ENCODE assay signal across 8 cellular contexts in the genomic region with DNA sequence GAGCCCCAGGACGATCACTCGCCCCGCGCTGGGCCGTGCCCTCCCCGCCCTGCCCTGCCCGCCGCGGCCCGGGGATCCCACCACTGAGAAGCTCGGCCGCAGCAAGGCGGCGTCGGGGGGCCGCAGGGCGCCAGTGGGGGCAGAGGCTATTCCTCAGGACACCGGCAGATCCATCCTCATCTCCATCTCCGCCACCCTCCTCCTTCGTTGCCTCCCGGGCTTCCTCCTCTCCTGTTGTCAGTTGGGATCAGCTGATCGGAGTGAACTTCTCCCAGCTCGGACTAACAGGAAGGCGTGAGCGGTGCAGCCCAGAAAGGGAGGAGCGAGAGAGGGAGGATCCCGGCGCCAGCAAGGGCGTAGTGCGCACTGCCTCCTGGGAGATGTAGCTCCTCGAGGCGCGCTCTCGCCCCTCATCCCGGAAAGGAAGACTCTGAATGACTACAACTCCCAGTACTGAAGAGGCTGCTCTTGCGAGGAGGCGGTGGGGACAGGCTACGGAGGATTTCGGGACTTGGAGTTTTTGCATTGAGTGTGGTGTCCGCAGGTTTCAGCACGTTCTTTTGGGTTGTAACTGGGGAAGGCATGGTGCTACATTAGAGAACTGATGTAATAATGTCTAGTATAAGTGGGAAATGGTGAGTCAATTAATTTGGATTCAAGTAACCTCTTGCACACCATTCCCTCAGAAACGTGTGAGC. TPM values are rescaled to one million over a fixed set of nuclear protein-coding genes. Genes with fewer than 3 reads are reported as not detected.
A peak's percentile ranks its signal among the peaks of the same experiment; 100 is the strongest.
DNase-seq lines count a peak whose midpoint lies in the region; ATAC-seq lines count a peak whose summit lies in the region.

A gene with protein sequence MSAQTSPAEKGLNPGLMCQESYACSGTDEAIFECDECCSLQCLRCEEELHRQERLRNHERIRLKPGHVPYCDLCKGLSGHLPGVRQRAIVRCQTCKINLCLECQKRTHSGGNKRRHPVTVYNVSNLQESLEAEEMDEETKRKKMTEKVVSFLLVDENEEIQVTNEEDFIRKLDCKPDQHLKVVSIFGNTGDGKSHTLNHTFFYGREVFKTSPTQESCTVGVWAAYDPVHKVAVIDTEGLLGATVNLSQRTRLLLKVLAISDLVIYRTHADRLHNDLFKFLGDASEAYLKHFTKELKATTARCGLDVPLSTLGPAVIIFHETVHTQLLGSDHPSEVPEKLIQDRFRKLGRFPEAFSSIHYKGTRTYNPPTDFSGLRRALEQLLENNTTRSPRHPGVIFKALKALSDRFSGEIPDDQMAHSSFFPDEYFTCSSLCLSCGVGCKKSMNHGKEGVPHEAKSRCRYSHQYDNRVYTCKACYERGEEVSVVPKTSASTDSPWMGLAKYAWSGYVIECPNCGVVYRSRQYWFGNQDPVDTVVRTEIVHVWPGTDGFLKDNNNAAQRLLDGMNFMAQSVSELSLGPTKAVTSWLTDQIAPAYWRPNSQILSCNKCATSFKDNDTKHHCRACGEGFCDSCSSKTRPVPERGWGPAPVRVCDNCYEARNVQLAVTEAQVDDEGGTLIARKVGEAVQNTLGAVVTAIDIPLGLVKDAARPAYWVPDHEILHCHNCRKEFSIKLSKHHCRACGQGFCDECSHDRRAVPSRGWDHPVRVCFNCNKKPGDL (minus strand): TSS at position 262 of the 698 bp plus-strand sequence. CDS start 2,598 bp downstream, outside the sequence.

- peak within 1 kb of the TSS; percentile 90 for H3K4me3 ChIP-seq in GM23248

- peak within 1 kb of the TSS; percentile 85 to 99 (median 98) for H3K4me3 Mint-ChIP-seq in naive B cell
- peak within 1 kb of the TSS; percentile 85 for H3K4me3 Mint-ChIP-seq in stimulated activated memory B cell treated with anti-CD40 and anti-IgM and Interleukin-4, amounts not matched to agents 10 μg/mL and 1 μg/mL and 100 μg/mL, for 72 hours

- no peaks in the 10 kb centered on the region for H3K9me3 Mint-ChIP-seq in naive B cell
- H3K9me3 Mint-ChIP-seq in stimulated activated memory B cell treated with anti-CD40 and anti-IgM and Interleukin-4, amounts not matched to agents 10 μg/mL and 1 μg/mL and 100 μg/mL, for 72 hours: no peaks in the 10 kb centered on the region

- H3K9me3 ChIP-seq in GM23248 (ENCODE audit: low read depth): no peaks in the 10 kb centered on the region

- no peaks in the 10 kb centered on the region for H3K27me3 Mint-ChIP-seq in naive B cell
- no peaks in the 10 kb centered on the region for H3K27me3 Mint-ChIP-seq in stimulated activated memory B cell treated with anti-CD40 and anti-IgM and Interleukin-4, amounts not matched to agents 10 μg/mL and 1 μg/mL and 100 μg/mL, for 72 hours

- 0 to 1% methylated on average over 31 to 42 of the region's 42 CpGs for WGBS in GM23248 (ENCODE audit: low coverage in 1 of 2, low lambda C conversion rate in 2 of 2, missing lambda C conversion rate in 2 of 2), 2 experiments

- H4K20me1 ChIP-seq in GM23248 (ENCODE audit: insufficient read depth): no peaks in the 10 kb centered on the region

- peak within 1 kb of the TSS; percentile 76 for H3K27ac ChIP-seq in GM23248

- H3K79me2 ChIP-seq in GM23248 (ENCODE audit: insufficient read depth): peaks cover 43% of the 10 kb centered on the region

- no peaks in the 10 kb centered on the region for H3K9me2 ChIP-seq in GM23248 (ENCODE audit: insufficient read depth)

- peak within 1 kb of the TSS; percentile 75 to 97 (median 91) for H3K27ac Mint-ChIP-seq in naive B cell
- peak within 1 kb of the TSS; percentile 52 for H3K27ac Mint-ChIP-seq in stimulated activated memory B cell treated with anti-CD40 and anti-IgM and Interleukin-4, amounts not matched to agents 10 μg/mL and 1 μg/mL and 100 μg/mL, for 72 hours

- peak within 1 kb of the TSS; percentile 99 for H3K4me2 ChIP-seq in GM23248 (ENCODE audit: unreplicated experiment)

- peaks cover 17% of the 10 kb centered on the region; the same call in 1 of the 2 replicates for H3K4me1 ChIP-seq in GM23248 (ENCODE audit: insufficient read depth)

- in situ Hi-C loops in GM23248 (cut with MboI): no loop called here

- ATAC-seq in naive B cell (ENCODE audit: low read depth in 2 of 2): peak; percentile 97
- peak; percentile 100 for ATAC-seq in stimulated activated memory B cell treated with anti-CD40 and anti-IgM and Interleukin-4, amounts not matched to agents 10 μg/mL and 1 μg/mL and 100 μg/mL, for 72 hours

- H3K9ac ChIP-seq in GM23248: peak within 1 kb of the TSS; percentile 83

- H3K27me3 ChIP-seq in GM23248 (replicated peaks; ENCODE audit: insufficient read depth): no peaks in the 10 kb centered on the region

- H3K36me3 ChIP-seq in GM23248 (ENCODE audit: low read depth): peaks cover 13% of the 10 kb centered on the region

- H3K36me3 Mint-ChIP-seq in naive B cell: peaks cover 2 to 17% of the 10 kb centered on the region in 2 donors
- peaks cover 22% of the 10 kb centered on the region for H3K36me3 Mint-ChIP-seq in stimulated activated memory B cell treated with anti-CD40 and anti-IgM and Interleukin-4, amounts not matched to agents 10 μg/mL and 1 μg/mL and 100 μg/mL, for 72 hours

- H2AFZ ChIP-seq in GM23248: peak within 1 kb of the TSS; percentile 93

- H3F3A ChIP-seq in GM23248 (ENCODE audit: insufficient read depth): 0 out of 2 replicates have a peak, but pooled peaks cover 8% of the 10 kb centered on the region

- peak; percentile 100 for DNase-seq in DMS79 treated with DMSO at 0.1 percent for 48 hours (lab: John Stamatoyannopoulos, UW)
- peak; percentile 100 for DNase-seq in GM23248
- peak; percentile 99 to 100 for DNase-seq in Kasumi-1 (lab: John Stamatoyannopoulos, UW)
- peak; percentile 97 for DNase-seq in RPMI7951 (ENCODE audit: low read depth)
- DNase-seq in activated T-helper 1 cell treated with anti-CD3 and anti-CD28 coated beads, Interleukin-2, amount 50 U/mL, for 16 hours (ENCODE audit: low read depth in 1 of 2, low spot score in 1 of 2): peak; percentile 83
- peak; percentile 98 for DNase-seq in fibroblast of gingiva (ENCODE audit: low read depth)
- DNase-seq in naive B cell: peak; percentile 86

- peaks cover 31 to 44% (median 41%) of the 10 kb centered on the region in 3 donors for H3K4me1 Mint-ChIP-seq in naive B cell
- peaks cover 43% of the 10 kb centered on the region for H3K4me1 Mint-ChIP-seq in stimulated activated memory B cell treated with anti-CD40 and anti-IgM and Interleukin-4, amounts not matched to agents 10 μg/mL and 1 μg/mL and 100 μg/mL, for 72 hours

RNA-seq across cellular contexts. Expression of the gene that starts here (rescaled TPM):
- 16.4 and 18.3 TPM in 2 replicates for total RNA-seq in GM23248 (2014; rRNA removed; shearing (Covaris generic))
- polyA plus RNA-seq in GM23248 (2016; fragmentation: Nextera tagmentation; extraction: Ambion mirVana) (15.6 and 16.4 TPM in 2 replicates), naive B cell (ENCODE audit: low read depth in 6 of 6) (1 to 10 TPM; 5.5 to 9.5 (median 6.8) TPM)
- 7.3 and 8.1 TPM in 2 replicates for total RNA-seq in RPMI7951 (2014; rRNA removed; shearing (Covaris generic))

Comparison
In these comparisons a context has a peak if more than half of its experiments do, and no peak if none do; other contexts are left out.
1. Peak in every context shown above with its lines: DNase-seq, ATAC-seq, H3K4me3 ChIP-seq and H3K27ac ChIP-seq.